ENCODE assay signal across 24 cellular contexts in genomic region chr11:95192717-95193116, GRCh38.
"Had no signal": no experiment of that assay in that cellular context is flagged by ENCODE, and none has a peak within 500 bp of the region (broad histone marks: within the 10 kb centered on the region; RNA-seq: fewer than 3 reads in every experiment).

No MANE protein-coding gene starts in this region.

- H3K36me3 ChIP-seq: brain microvascular endothelial cell, MG63, SJSA1 had no signal

- H3K4me1 ChIP-seq: SJSA1 had no signal

- H3K27ac ChIP-seq: brain microvascular endothelial cell, cardiac muscle cell, SJSA1 had no signal

- H3K9me3 ChIP-seq: MG63, SJSA1 had no signal

- DNase-seq: activated CD4-positive, alpha-beta memory T cell treated with anti-CD3 and anti-CD28 coated beads for 36 hours; activated CD4-positive, alpha-beta T cell treated with anti-CD3 and anti-CD28 coated beads, Interleukin-2, amount 10 ng/mL, durations not matched to agents 7 days and 5 days; activated CD4-positive, CD25-positive, alpha-beta regulatory T cell; activated gamma-delta T cell; activated naive CD4-positive, alpha-beta T cell treated with anti-CD3 and anti-CD28 coated beads, Interleukin-2, amount 10 ng/mL, durations not matched to agents 7 days and 5 days; activated naive CD8-positive, alpha-beta T cell treated with anti-CD3 and anti-CD28 coated beads, Interleukin-2, amount 10 ng/mL, durations not matched to agents 7 days and 5 days; activated T-cell treated with anti-CD3 and anti-CD28 coated beads for 4 hours; activated T-cell treated with anti-CD3 and anti-CD28 coated beads, Interleukin-2, amount 50 U/mL, for 48 hours; brain microvascular endothelial cell; MG63; MV-4-11; NCI-H1092 treated with DMSO at 0.1 percent for 48 hours; NCI-H1417 treated with DMSO at 0.1 percent for 48 hours; NCI-H1694 treated with DMSO at 0.1 percent for 48 hours; NCI-H510A treated with DMSO at 0.1 percent for 48 hours; PC-3; SHP77; T-helper 17 cell; T-helper 9 cell had no signal

- FAIRE-seq: astrocyte, RCC 7860 had no signal

- ATAC-seq: activated T-helper 17 cell treated with anti-CD3 and anti-CD28 coated beads, Interleukin-2, amount 50 U/mL, for 72 hours; PC-3; T-helper 17 cell had no signal

- H3K4me3 ChIP-seq: cardiac muscle cell, MG63, SJSA1 had no signal

- H3K27me3 ChIP-seq: brain microvascular endothelial cell, cardiac muscle cell, MG63, SJSA1 had no signal
